ENCODE assay signal across 8 cellular contexts in the genomic region with DNA sequence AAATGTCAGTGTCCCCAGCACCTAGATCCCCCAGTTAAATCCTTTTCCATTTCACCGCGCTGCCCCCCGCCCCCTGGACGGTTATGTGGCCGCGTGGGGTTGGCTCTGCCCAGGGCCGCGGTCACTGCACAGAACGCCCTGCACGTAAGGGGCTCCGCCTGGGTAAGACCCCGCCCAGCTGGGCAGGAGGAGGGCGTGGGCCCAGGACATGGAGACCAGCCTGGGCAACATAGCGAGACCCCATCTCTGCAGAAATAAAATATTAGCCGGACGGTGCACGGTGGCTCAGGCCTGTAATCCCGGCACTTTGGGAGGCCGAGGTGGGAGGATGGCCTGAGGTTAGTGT. TPM values are rescaled to one million over a fixed set of nuclear protein-coding genes. Genes with fewer than 3 reads are reported as not detected.
A peak's percentile ranks its signal among the peaks of the same experiment; 100 is the strongest.
DNase-seq lines count a peak whose midpoint lies in the region; ATAC-seq, FAIRE-seq and TF ChIP-seq lines count a peak whose summit lies in the region.

No MANE protein-coding gene starts in this region.

- H3K4me3 ChIP-seq in MG63 (peak overlapping the region; percentile 97), right lobe of liver (peak overlapping the region; percentile 67 to 70 (median 68)), upper lobe of left lung (peak overlapping the region; percentile 83 to 100 (median 90))

- peaks cover 29% of the 10 kb centered on the region for H3K4me1 Mint-ChIP-seq in activated T-cell treated with anti-CD3 and anti-CD28 coated beads, Interleukin-2, amount 50 U/mL, for 4 hours (ENCODE audit: low read depth)

- H3K27ac ChIP-seq in caudate nucleus (ENCODE audit: low read depth, low read length), result peak overlapping the region; percentile 99
- H3K27ac ChIP-seq in right lobe of liver, result peak overlapping the region; percentile 99
- H3K27ac ChIP-seq in upper lobe of left lung, result peak overlapping the region; percentile 88 to 99 (median 96)

- TF ChIP-seq CTCF in right lobe of liver (IDR thresholded peaks at IDR 0.05) (no peak), upper lobe of left lung (IDR thresholded peaks at IDR 0.05) (no peak), D721Med (IDR thresholded peaks at IDR 0.05; ENCODE audit: insufficient read depth, missing control alignments) (no peak)

- DNase-seq in activated T-cell treated with anti-CD3 and anti-CD28 coated beads, Interleukin-2, amount 50 U/mL, for 4 hours, result no peak
- DNase-seq in activated T-cell treated with anti-CD3 and anti-CD28 coated beads for 4 hours (no peak), MG63 (peak; percentile 73), caudate nucleus (lab: John Stamatoyannopoulos, UW) (peak in 2 of 61 donors; percentile 41 to 68), right lobe of liver (no peak), upper lobe of left lung (peak in 1 of 2 donors; percentile 34), D721Med (ENCODE audit: insufficient read length, low spot score) (no peak)
- DNase-seq in activated CD4-positive, alpha-beta T cell treated with anti-CD3 and anti-CD28 coated beads for 48 hours, result no peak

- no peaks in the 10 kb centered on the region for H3K9me3 ChIP-seq in MG63
- no peaks in the 10 kb centered on the region for H3K9me3 ChIP-seq in right lobe of liver
- no peaks in the 10 kb centered on the region for H3K9me3 ChIP-seq in upper lobe of left lung

- no peaks in the 10 kb centered on the region for H3K27me3 ChIP-seq in MG63
- no peaks in the 10 kb centered on the region for H3K27me3 ChIP-seq in right lobe of liver
- no peaks in the 10 kb centered on the region for H3K27me3 ChIP-seq in upper lobe of left lung

- peak overlapping the region; percentile 87 for H3K4me3 Mint-ChIP-seq in activated T-cell treated with anti-CD3 and anti-CD28 coated beads, Interleukin-2, amount 50 U/mL, for 4 hours

- no peaks in the 10 kb centered on the region for H3K9me3 Mint-ChIP-seq in activated T-cell treated with anti-CD3 and anti-CD28 coated beads, Interleukin-2, amount 50 U/mL, for 4 hours

- H3K4me1 ChIP-seq in right lobe of liver (peaks cover 0 to 22% (median 4%) of the 10 kb centered on the region in 4 donors), upper lobe of left lung (peaks cover 14 to 28% (median 24%) of the 10 kb centered on the region in 4 donors)

- no peak for FAIRE-seq in D721Med (lab: Jason Lieb, UNC)

- 53% methylated on average over 6 of the region's 19 CpGs for WGBS in right lobe of liver (ENCODE audit: insufficient coverage, low coverage, low lambda C conversion rate, missing lambda C conversion rate)
- 29 to 44% methylated on average over 12 to 19 of the region's 19 CpGs for WGBS in upper lobe of left lung, 2 donors

- H3K36me3 ChIP-seq in MG63 (peaks cover 36% of the 10 kb centered on the region), right lobe of liver (peaks cover 0 to 5% (median 1%) of the 10 kb centered on the region in 4 donors), upper lobe of left lung (peaks cover 2 to 40% (median 20%) of the 10 kb centered on the region in 4 donors)

- peaks cover 9% of the 10 kb centered on the region for H3K36me3 Mint-ChIP-seq in activated T-cell treated with anti-CD3 and anti-CD28 coated beads, Interleukin-2, amount 50 U/mL, for 4 hours (ENCODE audit: insufficient read depth)

- ATAC-seq in activated T-cell treated with anti-CD3 and anti-CD28 coated beads, Interleukin-2, amount 50 U/mL, for 4 hours, result peak; percentile 3 to 10
- peak in 3 of 4 donors; percentile 11 to 22 (median 13) for ATAC-seq in right lobe of liver
- ATAC-seq in upper lobe of left lung (ENCODE audit: low FRiP score in 2 of 2), result peak in 1 of 2 donors; percentile 51

- no peak for TF ChIP-seq EP300 in upper lobe of left lung (IDR thresholded peaks at IDR 0.05)

- H3K27me3 Mint-ChIP-seq in activated T-cell treated with anti-CD3 and anti-CD28 coated beads, Interleukin-2, amount 50 U/mL, for 4 hours (ENCODE audit: low read depth), result no peaks in the 10 kb centered on the region

- TF ChIP-seq POLR2A in right lobe of liver (IDR thresholded peaks at IDR 0.05) (no peak), upper lobe of left lung (IDR thresholded peaks at IDR 0.05) (no peak)

- intact Hi-C loops in right lobe of liver (cut with DNase I), result no loop called here

RNA-seq across cellular contexts. Expression of a gene that starts 0.6 kb away (rescaled TPM):
- total RNA-seq in activated T-cell treated with anti-CD3 and anti-CD28 coated beads, Interleukin-2, amount 50 U/mL, for 4 hours, result 10 to 100 TPM; 19.3 to 25.0 (median 22.3) TPM
- total RNA-seq in MG63 (2014; rRNA removed; shearing (Covaris generic); ENCODE audit: low replicate concordance), result 49.9 and 71.8 TPM in 2 replicates
- total RNA-seq in right lobe of liver (10 to 100 TPM; 24.3 to 43.1 (median 31.8) TPM), upper lobe of left lung (10 to 100 TPM; 12.5 to 45.1 (median 21.6) TPM)
